Comparison of ENCODE assay signal across 8 cellular contexts in genomic region chr1:8097077-8097799, GRCh38.
DNase-seq lines count a peak whose midpoint lies in the region; ATAC-seq lines count a peak whose summit lies in the region.

No MANE protein-coding gene starts in this region.

- H3K4me3 ChIP-seq in HAP-1 = no peak overlapping the region

- in situ Hi-C loops in HAP-1 (cut with MboI; ENCODE audit: low sequenced_read_pairs) = no loop called here

- peak; percentile 93 for ATAC-seq in GM18511 (IDR thresholded peaks at IDR 0.05; ENCODE audit: unreplicated experiment)
- peak; percentile 65 for ATAC-seq in HG02943 (IDR thresholded peaks at IDR 0.05; ENCODE audit: low read depth, unreplicated experiment)

- peaks cover 17% of the 10 kb centered on the region for H3K4me1 ChIP-seq in HAP-1

- no peaks in the 10 kb centered on the region for H3K36me3 ChIP-seq in HAP-1 (replicated peaks)

- DNase-seq in AG08396 (ENCODE audit: low spot score) (peak; percentile 38), NCI-H2196 treated with DMSO at 0.1 percent for 48 hours (lab: John Stamatoyannopoulos, UW; ENCODE audit: unreplicated experiment) (peak; percentile 71), amniotic stem cell (lab: John Stamatoyannopoulos, UW) (peak; percentile 76), lung microvascular endothelial cell (ENCODE audit: low read depth in 2 of 2) (peak; percentile 45 to 97), putamen (ENCODE audit: low spot score) (no peak), HAP-1 (ENCODE audit: low spot score in 2 of 2) (no peak)

- H3K27me3 ChIP-seq in HAP-1 (ENCODE audit: low read depth) = no peaks in the 10 kb centered on the region

- no peaks in the 10 kb centered on the region for H3K9me3 ChIP-seq in HAP-1

Comparison
In these comparisons a context has a peak if more than half of its experiments do, and no peak if none do; other contexts are left out.
1. DNase-seq: peak in AG08396 (single experiment), NCI-H2196 treated with DMSO at 0.1 percent for 48 hours (single experiment), amniotic stem cell (single experiment) and lung microvascular endothelial cell (2 of 2); none in putamen (single experiment) and HAP-1 (0 of 2).